In genomic region chrX:120308959-120309872, GRCh38 we compare ENCODE assay signal across 8 cellular contexts. TPM values are rescaled to one million over a fixed set of nuclear protein-coding genes. Genes with fewer than 3 reads are reported as not detected.
DNase-seq lines count a peak whose midpoint lies in the region; ATAC-seq, FAIRE-seq and TF ChIP-seq lines count a peak whose summit lies in the region.

No MANE protein-coding gene starts in this region.

- H3K9me3 ChIP-seq in esophagus squamous epithelium, result no peaks in the 10 kb centered on the region

- H3K36me3 Mint-ChIP-seq in natural killer cell treated with Interleukin-12 subunit alpha and Interleukin-12 subunit beta and Interleukin-15 and Interleukin-18, amount 100 ng/mL, for 72 hours, result no peaks in the 10 kb centered on the region
- peaks cover 1 to 5% of the 10 kb centered on the region in 2 donors for H3K36me3 Mint-ChIP-seq in stimulated activated naive B cell treated with anti-CD40 and anti-IgM and Interleukin-4, amounts not matched to agents 10 μg/mL and 1 μg/mL and 100 μg/mL, for 72 hours

- peaks cover 30 to 36% of the 10 kb centered on the region in 2 donors for H3K4me1 Mint-ChIP-seq in natural killer cell treated with Interleukin-12 subunit alpha and Interleukin-12 subunit beta and Interleukin-15 and Interleukin-18, amount 100 ng/mL, for 72 hours (ENCODE audit: low read depth in 2 of 2)
- peaks cover 3 to 31% of the 10 kb centered on the region in 2 donors for H3K4me1 Mint-ChIP-seq in stimulated activated naive B cell treated with anti-CD40 and anti-IgM and Interleukin-4, amounts not matched to agents 10 μg/mL and 1 μg/mL and 100 μg/mL, for 72 hours

- peaks cover 8 to 28% of the 10 kb centered on the region in 2 donors for H3K27me3 Mint-ChIP-seq in natural killer cell treated with Interleukin-12 subunit alpha and Interleukin-12 subunit beta and Interleukin-15 and Interleukin-18, amount 100 ng/mL, for 72 hours
- H3K27me3 Mint-ChIP-seq in stimulated activated naive B cell treated with anti-CD40 and anti-IgM and Interleukin-4, amounts not matched to agents 10 μg/mL and 1 μg/mL and 100 μg/mL, for 72 hours, result peaks cover 17 to 39% of the 10 kb centered on the region in 2 donors

- 0 to 29% methylated on average over 6 to 27 of the region's 52 CpGs for WGBS in esophagus squamous epithelium, 2 donors

- ATAC-seq in GM18508 (IDR thresholded peaks at IDR 0.05; ENCODE audit: insufficient read depth, unreplicated experiment) (peak; percentile 77), HG02970 (IDR thresholded peaks at IDR 0.05; ENCODE audit: low FRiP score, unreplicated experiment) (peak; percentile 66)
- peak; percentile 89 to 93 for ATAC-seq in natural killer cell treated with Interleukin-12 subunit alpha and Interleukin-12 subunit beta and Interleukin-15 and Interleukin-18, amount 100 ng/mL, for 72 hours
- peak; percentile 91 to 93 for ATAC-seq in stimulated activated naive B cell treated with anti-CD40 and anti-IgM and Interleukin-4, amounts not matched to agents 10 μg/mL and 1 μg/mL and 100 μg/mL, for 72 hours (replicated peaks)

- peak overlapping the region; percentile 94 for H3K4me3 Mint-ChIP-seq in natural killer cell treated with Interleukin-12 subunit alpha and Interleukin-12 subunit beta and Interleukin-15 and Interleukin-18, amount 100 ng/mL, for 72 hours
- H3K4me3 Mint-ChIP-seq in stimulated activated naive B cell treated with anti-CD40 and anti-IgM and Interleukin-4, amounts not matched to agents 10 μg/mL and 1 μg/mL and 100 μg/mL, for 72 hours, result peak overlapping the region; percentile 83

- peak overlapping the region; percentile 29 to 65 (median 41) for H3K4me3 ChIP-seq in esophagus squamous epithelium

- H3K36me3 ChIP-seq in esophagus squamous epithelium, result no peaks in the 10 kb centered on the region

- peak in 4 of 6 experiments; percentile 21 to 57 (median 42) for TF ChIP-seq CTCF in esophagus squamous epithelium (IDR thresholded peaks at IDR 0.05)

- DNase-seq in NCI-H2196 treated with DMSO at 0.1 percent for 48 hours (lab: John Stamatoyannopoulos, UW; ENCODE audit: unreplicated experiment) (peak; percentile 44), activated T-cell treated with anti-CD3 and anti-CD28 coated beads for 24 hours (ENCODE audit: low read depth) (peak; percentile 48), esophagus squamous epithelium (lab: John Stamatoyannopoulos, UW) (peak; percentile 13), frontal cortex (ENCODE audit: low spot score in 2 of 2) (no peak)
- peak; percentile 80 for DNase-seq in natural killer cell treated with Interleukin-12 subunit alpha and Interleukin-12 subunit beta and Interleukin-15 and Interleukin-18, amount 100 ng/mL, for 72 hours (ENCODE audit: low spot score)
- peak; percentile 57 for DNase-seq in stimulated activated naive B cell treated with anti-CD40 and anti-IgM and Interleukin-4, amounts not matched to agents 10 μg/mL and 1 μg/mL and 100 μg/mL, for 72 hours

- peaks cover 0 to 27% (median 8%) of the 10 kb centered on the region in 3 donors for H3K4me1 ChIP-seq in esophagus squamous epithelium

- no peaks in the 10 kb centered on the region for H3K9me3 Mint-ChIP-seq in natural killer cell treated with Interleukin-12 subunit alpha and Interleukin-12 subunit beta and Interleukin-15 and Interleukin-18, amount 100 ng/mL, for 72 hours
- peaks cover 0 to 4% of the 10 kb centered on the region in 2 donors for H3K9me3 Mint-ChIP-seq in stimulated activated naive B cell treated with anti-CD40 and anti-IgM and Interleukin-4, amounts not matched to agents 10 μg/mL and 1 μg/mL and 100 μg/mL, for 72 hours

- intact Hi-C loops in esophagus squamous epithelium (cut with DNase I), result no loop called here

- FAIRE-seq in frontal cortex (lab: Jason Lieb, UNC), result no peak

- no peak overlapping the region for H3K27ac ChIP-seq in esophagus squamous epithelium

- H3K27me3 ChIP-seq in esophagus squamous epithelium, result peaks cover 0 to 30% (median 0%) of the 10 kb centered on the region in 4 donors

- TF ChIP-seq POLR2A in esophagus squamous epithelium (IDR thresholded peaks at IDR 0.05), result no peak

- H3K27ac Mint-ChIP-seq in natural killer cell treated with Interleukin-12 subunit alpha and Interleukin-12 subunit beta and Interleukin-15 and Interleukin-18, amount 100 ng/mL, for 72 hours, result peak overlapping the region; percentile 57 to 61
- peak overlapping the region; percentile 3 for H3K27ac Mint-ChIP-seq in stimulated activated naive B cell treated with anti-CD40 and anti-IgM and Interleukin-4, amounts not matched to agents 10 μg/mL and 1 μg/mL and 100 μg/mL, for 72 hours

RNA-seq across cellular contexts. Expression of gene TMEM255A, which starts 2.0 kb away (rescaled TPM):
- total RNA-seq in esophagus squamous epithelium (1 to 10 TPM in 2 of 4 donors, under 1 TPM in 2; 0.13 to 4.0 (median 1.7) TPM), frontal cortex (1.6 TPM)
- total RNA-seq in natural killer cell treated with Interleukin-12 subunit alpha and Interleukin-12 subunit beta and Interleukin-15 and Interleukin-18, amount 100 ng/mL, for 72 hours, result not detected

RNA-seq across cellular contexts. Expression of gene ATP1B4, which starts 52.7 kb away (rescaled TPM):
- not detected for total RNA-seq in esophagus squamous epithelium
- total RNA-seq in natural killer cell treated with Interleukin-12 subunit alpha and Interleukin-12 subunit beta and Interleukin-15 and Interleukin-18, amount 100 ng/mL, for 72 hours, result not detected
- total RNA-seq in frontal cortex, result not detected

RNA-seq across cellular contexts. Expression of gene ZBTB33, which starts 58.6 kb away (rescaled TPM):
- total RNA-seq in esophagus squamous epithelium (10 to 100 TPM; 10.8 to 19.5 (median 15.6) TPM), frontal cortex (45.2 TPM)
- 10 to 100 TPM; 11.2 to 18.1 TPM for total RNA-seq in natural killer cell treated with Interleukin-12 subunit alpha and Interleukin-12 subunit beta and Interleukin-15 and Interleukin-18, amount 100 ng/mL, for 72 hours

Comparison
In these comparisons a context has a peak if more than half of its experiments do, and no peak if none do; other contexts are left out.
1. DNase-seq: peak in NCI-H2196 treated with DMSO at 0.1 percent for 48 hours (single experiment), activated T-cell treated with anti-CD3 and anti-CD28 coated beads for 24 hours (single experiment), esophagus squamous epithelium (single experiment), natural killer cell treated with Interleukin-12 subunit alpha and Interleukin-12 subunit beta and Interleukin-15 and Interleukin-18, amount 100 ng/mL, for 72 hours (single experiment) and stimulated activated naive B cell treated with anti-CD40 and anti-IgM and Interleukin-4, amounts not matched to agents 10 μg/mL and 1 μg/mL and 100 μg/mL, for 72 hours (single experiment); none in frontal cortex (0 of 2).
2. Peak in every context shown above with its lines, with median percentiles within 50 percentile points of each other: ATAC-seq.